Comparison of ENCODE assay signal across 1 cellular context in the genomic region with DNA sequence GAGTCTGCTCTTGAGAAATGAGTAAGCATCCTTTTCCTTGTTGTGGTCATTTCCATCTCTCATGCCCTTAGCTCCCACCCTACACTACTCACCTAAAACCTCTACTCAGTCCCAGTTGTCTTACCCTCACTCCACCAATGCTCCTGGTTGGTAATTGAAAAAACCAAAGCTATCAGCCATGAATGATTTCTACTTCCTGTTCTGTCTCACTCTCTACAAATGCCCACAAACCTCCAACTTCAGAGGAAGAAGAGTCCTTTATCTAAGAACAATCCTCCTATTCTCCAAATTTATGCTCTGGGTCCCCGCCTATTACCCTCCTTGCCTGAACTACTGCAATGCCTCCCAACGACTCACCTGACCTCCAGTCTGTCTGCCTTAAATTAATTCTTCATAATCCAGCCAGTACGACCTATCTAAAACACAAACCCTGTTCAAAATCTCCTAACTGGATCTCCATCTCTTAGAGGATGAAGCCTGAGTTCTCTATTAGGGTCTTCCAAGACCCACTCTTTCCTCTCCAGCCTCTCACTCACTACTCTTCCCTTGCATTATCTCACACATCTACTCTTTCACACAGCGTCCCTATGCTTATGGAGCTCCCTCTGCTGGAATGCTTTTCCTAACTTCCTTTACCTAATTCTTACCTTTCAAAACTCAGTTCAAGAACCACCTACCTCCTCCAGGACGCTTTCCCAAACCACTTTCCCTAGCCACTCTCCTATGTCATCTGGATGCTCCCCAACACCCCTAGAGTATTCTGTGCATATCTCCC.
TF ChIP-seq lines count a peak whose summit lies in the region.

No MANE protein-coding gene starts in this region.

TF ChIP-seq in H1, 55 proteins besides CTCF, POLR2A, EP300 and RAD21:
- TF ChIP-seq CHD1 (IDR thresholded peaks at IDR 0.05; ENCODE audit: low read depth, low read length) (no peak), KDM1A (IDR thresholded peaks at IDR 0.05; ENCODE audit: borderline replicate concordance, low read length) (no peak), KDM4A (IDR thresholded peaks at IDR 0.05; ENCODE audit: low read depth, low read length, severe bottlenecking) (no peak), RXRA (IDR thresholded peaks at IDR 0.05; ENCODE audit: insufficient read depth, low read depth, low read length) (no peak), FOSL1 (IDR thresholded peaks at IDR 0.05; ENCODE audit: insufficient read depth, low read depth, low read length) (no peak), SIX5 (IDR thresholded peaks at IDR 0.05; ENCODE audit: low read depth, low read length) (no peak), E2F6 (IDR thresholded peaks at IDR 0.05) (no peak), ASH2L (IDR thresholded peaks at IDR 0.05; ENCODE audit: low read length) (no peak), CEBPB (IDR thresholded peaks at IDR 0.05; ENCODE audit: low read depth, low read length) (no peak), CBX5 (IDR thresholded peaks at IDR 0.05; ENCODE audit: low read depth, low read length) (no peak), SAP30 (IDR thresholded peaks at IDR 0.05; ENCODE audit: insufficient read depth, insufficient replicate concordance, low read length) (no peak), GTF2F1 (IDR thresholded peaks at IDR 0.05; ENCODE audit: borderline replicate concordance, low read depth, low read length) (no peak), SP1 (IDR thresholded peaks at IDR 0.05; ENCODE audit: low read depth, low read length) (no peak), SRF (IDR thresholded peaks at IDR 0.05; ENCODE audit: low read depth, low read length) (no peak), CTBP2 (IDR thresholded peaks at IDR 0.05; ENCODE audit: borderline replicate concordance, insufficient read depth, insufficient read length, low read length) (no peak), TEAD4 (IDR thresholded peaks at IDR 0.05; ENCODE audit: low read depth, low read length) (no peak), MAFK (IDR thresholded peaks at IDR 0.05; ENCODE audit: low read depth, low read length) (no peak), PHF8 (conservative IDR thresholded peaks at IDR 0.05; ENCODE audit: low read depth, low read length) (no peak), SIRT6 (IDR thresholded peaks at IDR 0.05; ENCODE audit: low read length) (no peak)
